In genomic region chr17:64779344-64780095, GRCh38 we compare ENCODE assay signal across 11 cellular contexts.
DNase-seq lines count a peak whose midpoint lies in the region; ATAC-seq, FAIRE-seq and TF ChIP-seq lines count a peak whose summit lies in the region.
"Had no signal": no experiment of that assay in that cellular context is flagged by ENCODE, and none has a peak within 500 bp of the region (broad histone marks: within the 10 kb centered on the region; RNA-seq: fewer than 3 reads in every experiment).

No MANE protein-coding gene starts in this region.

- peaks cover 36% of the 10 kb centered on the region for H3K4me1 Mint-ChIP-seq in activated CD4-positive, alpha-beta T cell treated with anti-CD3 and anti-CD28 coated beads, Interleukin-2, amount 10 ng/mL, durations not matched to agents 7 days and 5 days
- H3K4me1 Mint-ChIP-seq in astrocyte (ENCODE audit: low read depth, unreplicated experiment): peaks cover 16% of the 10 kb centered on the region

- no peak for TF ChIP-seq CTCF in astrocyte (IDR thresholded peaks at IDR 0.05; ENCODE audit: insufficient read depth, low read depth, low read length)

- peaks cover 26% of the 10 kb centered on the region for H3K27me3 ChIP-seq in astrocyte (ENCODE audit: insufficient read depth, low read length)
- H3K27me3 ChIP-seq in thymus (ENCODE audit: control insufficient read depth, insufficient read depth): peaks cover 22% of the 10 kb centered on the region
- H3K27me3 ChIP-seq: pancreas had no signal

- H3K9ac ChIP-seq in astrocyte (ENCODE audit: low read length): no peak overlapping the region

- POLR2A ChIA-PET in activated CD4-positive, alpha-beta T cell treated with anti-CD3 and anti-CD28 coated beads, Interleukin-2, amount 10 ng/mL, durations not matched to agents 7 days and 5 days (lab: Charles Lee): no interaction called here

- no peak for DNase-seq in activated CD4-positive, alpha-beta T cell treated with anti-CD3 and anti-CD28 coated beads, Interleukin-2, amount 10 ng/mL, durations not matched to agents 7 days and 5 days
- DNase-seq in activated CD4-positive, alpha-beta T cell treated with anti-CD3 and anti-CD28 coated beads for 48 hours: no peak
- DNase-seq in astrocyte (ENCODE audit: low read depth): no peak
- peak; percentile 31 for DNase-seq in left kidney (ENCODE audit: low read depth, low spot score)
- DNase-seq in stimulated activated CD4-positive, alpha-beta T cell treated with anti-CD3 and anti-CD28 coated beads, Interleukin-4, amount 100 ng/mL, for 4 hours: no peak
- no peak for DNase-seq in NCI-H2171 treated with DMSO at 0.1 percent for 48 hours (lab: John Stamatoyannopoulos, UW)
- DNase-seq: IMR-90 had no signal

- H3K27ac ChIP-seq in astrocyte (ENCODE audit: low read depth, low read length) (no peak overlapping the region), thymus (ENCODE audit: low read depth) (peak overlapping the region; percentile 49)

- H3K79me2 ChIP-seq in astrocyte (ENCODE audit: insufficient read depth, low read length): no peaks in the 10 kb centered on the region

- peaks cover 16% of the 10 kb centered on the region for H3K27me3 Mint-ChIP-seq in activated CD4-positive, alpha-beta T cell treated with anti-CD3 and anti-CD28 coated beads, Interleukin-2, amount 10 ng/mL, durations not matched to agents 7 days and 5 days
- H3K27me3 Mint-ChIP-seq in astrocyte (ENCODE audit: low read depth, unreplicated experiment): peaks cover 12% of the 10 kb centered on the region

- H3K9me3 ChIP-seq in astrocyte (ENCODE audit: insufficient read depth, low read depth, low read length) (no peaks in the 10 kb centered on the region), thymus (ENCODE audit: control insufficient read depth) (no peaks in the 10 kb centered on the region)
- H3K9me3 ChIP-seq: body of pancreas, pancreas had no signal

- ATAC-seq in GM18517 (IDR thresholded peaks at IDR 0.05; ENCODE audit: unreplicated experiment): no peak

- H3K27ac Mint-ChIP-seq in activated CD4-positive, alpha-beta T cell treated with anti-CD3 and anti-CD28 coated beads, Interleukin-2, amount 10 ng/mL, durations not matched to agents 7 days and 5 days: no peak overlapping the region
- H3K27ac Mint-ChIP-seq in astrocyte (ENCODE audit: unreplicated experiment): peak overlapping the region; percentile 58

- H4K20me1 ChIP-seq in astrocyte (ENCODE audit: insufficient read depth, low read length): peaks cover 14% of the 10 kb centered on the region

- H3K4me3 ChIP-seq in astrocyte (ENCODE audit: insufficient read depth, low read depth, low read length): no peak overlapping the region
- peak overlapping the region; percentile 43 for H3K4me3 ChIP-seq in thymus (ENCODE audit: low read length)

- no peaks in the 10 kb centered on the region for H3K9me3 Mint-ChIP-seq in activated CD4-positive, alpha-beta T cell treated with anti-CD3 and anti-CD28 coated beads, Interleukin-2, amount 10 ng/mL, durations not matched to agents 7 days and 5 days
- H3K9me3 Mint-ChIP-seq in astrocyte (ENCODE audit: unreplicated experiment): no peaks in the 10 kb centered on the region

- H3K36me3 ChIP-seq in astrocyte (ENCODE audit: insufficient read depth, low read length): no peaks in the 10 kb centered on the region
- peaks cover 16% of the 10 kb centered on the region for H3K36me3 ChIP-seq in thymus (ENCODE audit: control insufficient read depth, insufficient read depth)
- H3K36me3 ChIP-seq: pancreas had no signal

- peaks cover 16% of the 10 kb centered on the region for H3K36me3 Mint-ChIP-seq in activated CD4-positive, alpha-beta T cell treated with anti-CD3 and anti-CD28 coated beads, Interleukin-2, amount 10 ng/mL, durations not matched to agents 7 days and 5 days (ENCODE audit: low read depth)
- peaks cover 6% of the 10 kb centered on the region for H3K36me3 Mint-ChIP-seq in astrocyte (ENCODE audit: low read depth, unreplicated experiment)

- CTCF ChIA-PET in activated CD4-positive, alpha-beta T cell treated with anti-CD3 and anti-CD28 coated beads, Interleukin-2, amount 10 ng/mL, durations not matched to agents 7 days and 5 days (lab: Charles Lee): no interaction called here

- H3K4me1 ChIP-seq in astrocyte (ENCODE audit: insufficient read depth, low read length) (peaks cover 38% of the 10 kb centered on the region), thymus (ENCODE audit: control insufficient read depth, insufficient read depth, low read length) (peaks cover 16% of the 10 kb centered on the region)

- H2AFZ ChIP-seq in astrocyte (ENCODE audit: low read depth, low read length): no peak overlapping the region

- 63% methylated on average over 44 of the region's 44 CpGs for WGBS in thymus

- peak overlapping the region; percentile 75 for H3K4me3 Mint-ChIP-seq in activated CD4-positive, alpha-beta T cell treated with anti-CD3 and anti-CD28 coated beads, Interleukin-2, amount 10 ng/mL, durations not matched to agents 7 days and 5 days
- H3K4me3 Mint-ChIP-seq in astrocyte (ENCODE audit: unreplicated experiment): peak overlapping the region; percentile 64

- H3K4me2 ChIP-seq in astrocyte (ENCODE audit: low read length): peak overlapping the region; percentile 87

- no peak for FAIRE-seq in astrocyte (lab: Jason Lieb, UNC)
- FAIRE-seq: pancreas had no signal
